In the genomic region with DNA sequence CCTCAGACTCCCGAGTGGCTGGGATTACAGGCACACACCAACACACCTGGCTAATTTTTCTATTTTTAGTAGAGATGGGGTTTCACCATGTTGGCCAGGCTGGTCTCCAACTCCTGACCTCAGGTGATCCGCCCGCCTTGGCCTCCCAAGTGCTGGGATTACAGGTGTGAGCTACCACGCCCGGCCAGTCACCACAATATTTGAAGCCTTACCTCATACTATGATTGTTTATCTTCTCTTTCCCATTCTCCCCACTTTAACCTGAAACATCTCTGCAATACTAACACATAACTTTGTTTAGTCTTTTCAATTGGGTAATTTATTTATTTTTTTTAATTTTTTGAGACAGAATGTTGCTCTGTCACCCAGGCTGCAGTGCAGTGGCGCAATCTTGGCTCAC, we compare ENCODE assay signal across 4 cellular contexts. TPM values are rescaled to one million over a fixed set of nuclear protein-coding genes. Genes with fewer than 3 reads are reported as not detected.
"Had no signal": no experiment of that assay in that cellular context is flagged by ENCODE, and none has a peak within 500 bp of the region (broad histone marks: within the 10 kb centered on the region; RNA-seq: fewer than 3 reads in every experiment).

No MANE protein-coding gene starts in this region.

RNA-seq across cellular contexts. Expression of a gene that starts 33.5 kb away (rescaled TPM):
- total RNA-seq: activated CD4-positive, alpha-beta memory T cell treated with anti-CD3 and anti-CD28 coated beads, Interleukin-2, amount 10 ng/mL, durations not matched to agents 7 days and 5 days; activated CD8-positive, alpha-beta memory T cell treated with anti-CD3 and anti-CD28 coated beads, Interleukin-2, amount 10 ng/mL, durations not matched to agents 7 days and 5 days; OCI-LY7; T-helper 2 cell treated with Interferon-gamma antibody and Interleukin-4, amounts not matched to agents 100 ng/mL and 5 ng/mL, for 36 hours had no signal
